In the genomic region with DNA sequence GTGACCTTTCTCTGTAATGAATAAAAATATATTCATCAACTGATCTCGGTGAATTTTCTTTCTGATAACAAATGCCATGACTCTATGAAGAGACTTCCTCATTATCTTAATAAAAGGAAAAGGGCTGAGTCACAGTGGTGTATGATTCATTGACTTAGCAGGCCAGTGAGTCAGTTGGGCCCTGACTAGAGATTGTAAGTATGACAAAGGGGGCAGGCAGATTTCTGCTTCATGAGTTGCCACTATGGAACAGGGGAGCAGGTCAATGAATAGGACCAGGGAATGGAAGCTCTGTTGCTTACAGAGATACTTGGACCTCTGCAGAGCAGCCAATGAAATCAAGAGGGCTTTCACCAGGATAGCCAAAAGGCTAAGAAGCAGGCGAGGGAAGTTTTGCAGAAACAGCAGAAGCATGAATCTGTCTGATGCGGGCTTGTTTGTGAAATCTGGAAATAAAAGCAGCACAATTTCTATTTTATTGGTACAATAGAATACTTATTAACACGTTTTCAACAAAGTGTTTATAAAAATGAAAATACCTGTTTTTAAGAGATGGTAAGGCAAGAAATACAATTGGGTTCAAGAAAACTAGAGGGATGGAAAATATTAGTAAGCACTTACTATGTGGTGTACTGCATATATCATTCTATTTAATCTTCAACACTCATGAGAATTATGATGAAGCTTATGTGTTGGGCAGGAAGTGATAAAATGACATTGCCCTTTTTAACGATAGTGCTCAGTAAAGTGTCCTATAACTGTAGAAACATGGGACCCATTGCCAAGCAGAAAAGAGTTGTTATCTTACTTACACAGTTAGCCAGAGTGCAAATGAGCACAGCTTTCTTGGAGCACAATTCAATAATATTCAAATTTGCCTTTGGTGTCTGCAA, we compare ENCODE assay signal across 1 cellular context.
TF ChIP-seq lines count a peak whose summit lies in the region.

No MANE protein-coding gene starts in this region.

TF ChIP-seq in K562, 482 proteins besides CTCF, POLR2A, EP300 and RAD21 (continued from another document and continues in another):
- TF ChIP-seq, protein P1, sequence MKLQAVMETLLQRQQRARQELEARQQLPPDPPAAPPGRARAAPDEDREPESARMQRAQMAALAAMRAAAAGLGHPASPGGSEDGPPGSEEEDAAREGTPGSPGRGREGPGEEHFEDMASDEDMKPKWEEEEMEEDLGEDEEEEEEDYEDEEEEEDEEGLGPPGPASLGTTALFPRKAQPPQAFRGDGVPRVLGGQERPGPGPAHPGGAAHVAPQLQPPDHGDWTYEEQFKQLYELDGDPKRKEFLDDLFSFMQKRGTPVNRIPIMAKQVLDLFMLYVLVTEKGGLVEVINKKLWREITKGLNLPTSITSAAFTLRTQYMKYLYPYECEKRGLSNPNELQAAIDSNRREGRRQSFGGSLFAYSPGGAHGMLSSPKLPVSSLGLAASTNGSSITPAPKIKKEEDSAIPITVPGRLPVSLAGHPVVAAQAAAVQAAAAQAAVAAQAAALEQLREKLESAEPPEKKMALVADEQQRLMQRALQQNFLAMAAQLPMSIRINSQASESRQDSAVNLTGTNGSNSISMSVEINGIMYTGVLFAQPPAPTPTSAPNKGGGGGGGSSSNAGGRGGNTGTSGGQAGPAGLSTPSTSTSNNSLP (IDR thresholded peaks at IDR 0.05; ENCODE audit: borderline replicate concordance, low read depth, low read length): peak; percentile 99
- TF ChIP-seq GATAD2A (IDR thresholded peaks at IDR 0.05) (no peak), ZNF23 (CRISPR knock-in tag; IDR thresholded peaks at IDR 0.05) (0 out of 2 replicates have a peak, but pooled peaks have one; percentile 2), BCL6 (CRISPR knock-in tag; IDR thresholded peaks at IDR 0.05) (no peak), SMAD3 (CRISPR knock-in tag; conservative IDR thresholded peaks at IDR 0.05) (0 out of 2 replicates have a peak, but pooled peaks have one; percentile 15), HNRNPH1 (optimal IDR thresholded peaks at IDR 0.05; ENCODE audit: low read depth, low read length) (no peak), PTRF (tag; IDR thresholded peaks at IDR 0.05) (no peak), ILF3 (IDR thresholded peaks at IDR 0.05; ENCODE audit: borderline replicate concordance) (0 out of 2 replicates have a peak, but pooled peaks have one; percentile 1), HEY1 (CRISPR knock-in tag; IDR thresholded peaks at IDR 0.05; ENCODE audit: borderline replicate concordance) (no peak), POLR3A (IDR thresholded peaks at IDR 0.05; ENCODE audit: borderline replicate concordance, extremely low read depth, insufficient read depth, insufficient read length) (no peak), STAG1 (CRISPR knock-in tag; IDR thresholded peaks at IDR 0.05; ENCODE audit: borderline replicate concordance) (no peak), TEAD4 (IDR thresholded peaks at IDR 0.05; ENCODE audit: low read length) (peak; percentile 73), TEAD4 (CRISPR knock-in tag; IDR thresholded peaks at IDR 0.05; ENCODE audit: borderline replicate concordance) (no peak), PHF21A (IDR thresholded peaks at IDR 0.05; ENCODE audit: borderline replicate concordance, low read depth) (peak; percentile 77; the same call in 1 of the 2 replicates), FOXP1 (CRISPR knock-in tag; IDR thresholded peaks at IDR 0.05) (no peak), NR2C2 (CRISPR knock-in tag; IDR thresholded peaks at IDR 0.05) (no peak), NR2C2 (tag; IDR thresholded peaks at IDR 0.05) (peak; percentile 39; the same call in 1 of the 2 replicates), KLF10 (CRISPR knock-in tag; IDR thresholded peaks at IDR 0.05) (no peak), ARID2 (IDR thresholded peaks at IDR 0.05) (no peak), NR2F6 (CRISPR knock-in tag; IDR thresholded peaks at IDR 0.05) (no peak), RNF2 (IDR thresholded peaks at IDR 0.05) (peak; percentile 81), NELFE (IDR thresholded peaks at IDR 0.05; ENCODE audit: insufficient read depth, insufficient read length) (no peak), CBX1 (IDR thresholded peaks at IDR 0.05; ENCODE audit: low read depth) (no peak), ZNF124 (CRISPR knock-in tag; IDR thresholded peaks at IDR 0.05) (no peak), ZNF263 (CRISPR knock-in tag; IDR thresholded peaks at IDR 0.05; ENCODE audit: borderline replicate concordance) (no peak), ETV1 (tag; conservative IDR thresholded peaks at IDR 0.05; ENCODE audit: low read depth) (peak; percentile 69), MIER1 (IDR thresholded peaks at IDR 0.05; ENCODE audit: low read depth) (no peak), ZNF444 (CRISPR knock-in tag; IDR thresholded peaks at IDR 0.05) (no peak), SIRT6 (IDR thresholded peaks at IDR 0.05; ENCODE audit: low read depth, low read length) (no peak), CAMTA2 (CRISPR knock-in tag; conservative IDR thresholded peaks at IDR 0.05) (no peak), ZNF3 (CRISPR knock-in tag; IDR thresholded peaks at IDR 0.05) (no peak), SMAD1 (IDR thresholded peaks at IDR 0.05; ENCODE audit: low read depth, low read length, partially characterized antibody) (peak; percentile 55), FOSL1 (tag; conservative IDR thresholded peaks at IDR 0.05) (peak; percentile 100), TCF3 (CRISPR knock-in tag; IDR thresholded peaks at IDR 0.05) (peak; percentile 54), ZNF561 (CRISPR knock-in tag; conservative IDR thresholded peaks at IDR 0.05) (no peak), CSDE1 (IDR thresholded peaks at IDR 0.05) (0 out of 4 replicates have a peak, but pooled peaks of 1 of the 2 experiments have one; percentile 9), MTF1 (CRISPR knock-in tag; IDR thresholded peaks at IDR 0.05; ENCODE audit: borderline replicate concordance) (no peak), ELF2 (CRISPR knock-in tag; IDR thresholded peaks at IDR 0.05) (no peak), SOX6 (IDR thresholded peaks at IDR 0.05) (peak; percentile 86), TEAD2 (tag; IDR thresholded peaks at IDR 0.05) (no peak), HNRNPLL (IDR thresholded peaks at IDR 0.05; ENCODE audit: low read depth, low read length, poor library complexity, severe bottlenecking) (no peak)
- TF ChIP-seq, protein P2, sequence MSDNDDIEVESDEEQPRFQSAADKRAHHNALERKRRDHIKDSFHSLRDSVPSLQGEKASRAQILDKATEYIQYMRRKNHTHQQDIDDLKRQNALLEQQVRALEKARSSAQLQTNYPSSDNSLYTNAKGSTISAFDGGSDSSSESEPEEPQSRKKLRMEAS (CRISPR knock-in tag; IDR thresholded peaks at IDR 0.05): no peak
- TF ChIP-seq, protein P3, sequence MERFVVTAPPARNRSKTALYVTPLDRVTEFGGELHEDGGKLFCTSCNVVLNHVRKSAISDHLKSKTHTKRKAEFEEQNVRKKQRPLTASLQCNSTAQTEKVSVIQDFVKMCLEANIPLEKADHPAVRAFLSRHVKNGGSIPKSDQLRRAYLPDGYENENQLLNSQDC (CRISPR knock-in tag; IDR thresholded peaks at IDR 0.05): no peak
- TF ChIP-seq, protein P4, sequence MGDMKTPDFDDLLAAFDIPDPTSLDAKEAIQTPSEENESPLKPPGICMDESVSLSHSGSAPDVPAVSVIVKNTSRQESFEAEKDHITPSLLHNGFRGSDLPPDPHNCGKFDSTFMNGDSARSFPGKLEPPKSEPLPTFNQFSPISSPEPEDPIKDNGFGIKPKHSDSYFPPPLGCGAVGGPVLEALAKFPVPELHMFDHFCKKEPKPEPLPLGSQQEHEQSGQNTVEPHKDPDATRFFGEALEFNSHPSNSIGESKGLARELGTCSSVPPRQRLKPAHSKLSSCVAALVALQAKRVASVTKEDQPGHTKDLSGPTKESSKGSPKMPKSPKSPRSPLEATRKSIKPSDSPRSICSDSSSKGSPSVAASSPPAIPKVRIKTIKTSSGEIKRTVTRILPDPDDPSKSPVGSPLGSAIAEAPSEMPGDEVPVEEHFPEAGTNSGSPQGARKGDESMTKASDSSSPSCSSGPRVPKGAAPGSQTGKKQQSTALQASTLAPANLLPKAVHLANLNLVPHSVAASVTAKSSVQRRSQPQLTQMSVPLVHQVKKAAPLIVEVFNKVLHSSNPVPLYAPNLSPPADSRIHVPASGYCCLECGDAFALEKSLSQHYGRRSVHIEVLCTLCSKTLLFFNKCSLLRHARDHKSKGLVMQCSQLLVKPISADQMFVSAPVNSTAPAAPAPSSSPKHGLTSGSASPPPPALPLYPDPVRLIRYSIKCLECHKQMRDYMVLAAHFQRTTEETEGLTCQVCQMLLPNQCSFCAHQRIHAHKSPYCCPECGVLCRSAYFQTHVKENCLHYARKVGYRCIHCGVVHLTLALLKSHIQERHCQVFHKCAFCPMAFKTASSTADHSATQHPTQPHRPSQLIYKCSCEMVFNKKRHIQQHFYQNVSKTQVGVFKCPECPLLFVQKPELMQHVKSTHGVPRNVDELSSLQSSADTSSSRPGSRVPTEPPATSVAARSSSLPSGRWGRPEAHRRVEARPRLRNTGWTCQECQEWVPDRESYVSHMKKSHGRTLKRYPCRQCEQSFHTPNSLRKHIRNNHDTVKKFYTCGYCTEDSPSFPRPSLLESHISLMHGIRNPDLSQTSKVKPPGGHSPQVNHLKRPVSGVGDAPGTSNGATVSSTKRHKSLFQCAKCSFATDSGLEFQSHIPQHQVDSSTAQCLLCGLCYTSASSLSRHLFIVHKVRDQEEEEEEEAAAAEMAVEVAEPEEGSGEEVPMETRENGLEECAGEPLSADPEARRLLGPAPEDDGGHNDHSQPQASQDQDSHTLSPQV (IDR thresholded peaks at IDR 0.05): 0 out of 2 replicates have a peak, but pooled peaks have one; percentile 21
- TF ChIP-seq, protein P5, sequence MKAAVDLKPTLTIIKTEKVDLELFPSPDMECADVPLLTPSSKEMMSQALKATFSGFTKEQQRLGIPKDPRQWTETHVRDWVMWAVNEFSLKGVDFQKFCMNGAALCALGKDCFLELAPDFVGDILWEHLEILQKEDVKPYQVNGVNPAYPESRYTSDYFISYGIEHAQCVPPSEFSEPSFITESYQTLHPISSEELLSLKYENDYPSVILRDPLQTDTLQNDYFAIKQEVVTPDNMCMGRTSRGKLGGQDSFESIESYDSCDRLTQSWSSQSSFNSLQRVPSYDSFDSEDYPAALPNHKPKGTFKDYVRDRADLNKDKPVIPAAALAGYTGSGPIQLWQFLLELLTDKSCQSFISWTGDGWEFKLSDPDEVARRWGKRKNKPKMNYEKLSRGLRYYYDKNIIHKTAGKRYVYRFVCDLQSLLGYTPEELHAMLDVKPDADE (conservative IDR thresholded peaks at IDR 0.05; ENCODE audit: control insufficient read depth, low read depth, low read length): no peak
- TF ChIP-seq, protein P6, sequence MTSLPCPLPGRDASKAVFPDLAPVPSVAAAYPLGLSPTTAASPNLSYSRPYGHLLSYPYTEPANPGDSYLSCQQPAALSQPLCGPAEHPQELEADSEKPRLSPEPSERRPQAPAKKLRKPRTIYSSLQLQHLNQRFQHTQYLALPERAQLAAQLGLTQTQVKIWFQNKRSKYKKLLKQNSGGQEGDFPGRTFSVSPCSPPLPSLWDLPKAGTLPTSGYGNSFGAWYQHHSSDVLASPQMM (CRISPR knock-in tag; IDR thresholded peaks at IDR 0.05): no peak
- TF ChIP-seq, protein P7, sequence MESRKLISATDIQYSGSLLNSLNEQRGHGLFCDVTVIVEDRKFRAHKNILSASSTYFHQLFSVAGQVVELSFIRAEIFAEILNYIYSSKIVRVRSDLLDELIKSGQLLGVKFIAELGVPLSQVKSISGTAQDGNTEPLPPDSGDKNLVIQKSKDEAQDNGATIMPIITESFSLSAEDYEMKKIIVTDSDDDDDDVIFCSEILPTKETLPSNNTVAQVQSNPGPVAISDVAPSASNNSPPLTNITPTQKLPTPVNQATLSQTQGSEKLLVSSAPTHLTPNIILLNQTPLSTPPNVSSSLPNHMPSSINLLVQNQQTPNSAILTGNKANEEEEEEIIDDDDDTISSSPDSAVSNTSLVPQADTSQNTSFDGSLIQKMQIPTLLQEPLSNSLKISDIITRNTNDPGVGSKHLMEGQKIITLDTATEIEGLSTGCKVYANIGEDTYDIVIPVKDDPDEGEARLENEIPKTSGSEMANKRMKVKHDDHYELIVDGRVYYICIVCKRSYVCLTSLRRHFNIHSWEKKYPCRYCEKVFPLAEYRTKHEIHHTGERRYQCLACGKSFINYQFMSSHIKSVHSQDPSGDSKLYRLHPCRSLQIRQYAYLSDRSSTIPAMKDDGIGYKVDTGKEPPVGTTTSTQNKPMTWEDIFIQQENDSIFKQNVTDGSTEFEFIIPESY (CRISPR knock-in tag; IDR thresholded peaks at IDR 0.05): no peak
- TF ChIP-seq, protein P8, sequence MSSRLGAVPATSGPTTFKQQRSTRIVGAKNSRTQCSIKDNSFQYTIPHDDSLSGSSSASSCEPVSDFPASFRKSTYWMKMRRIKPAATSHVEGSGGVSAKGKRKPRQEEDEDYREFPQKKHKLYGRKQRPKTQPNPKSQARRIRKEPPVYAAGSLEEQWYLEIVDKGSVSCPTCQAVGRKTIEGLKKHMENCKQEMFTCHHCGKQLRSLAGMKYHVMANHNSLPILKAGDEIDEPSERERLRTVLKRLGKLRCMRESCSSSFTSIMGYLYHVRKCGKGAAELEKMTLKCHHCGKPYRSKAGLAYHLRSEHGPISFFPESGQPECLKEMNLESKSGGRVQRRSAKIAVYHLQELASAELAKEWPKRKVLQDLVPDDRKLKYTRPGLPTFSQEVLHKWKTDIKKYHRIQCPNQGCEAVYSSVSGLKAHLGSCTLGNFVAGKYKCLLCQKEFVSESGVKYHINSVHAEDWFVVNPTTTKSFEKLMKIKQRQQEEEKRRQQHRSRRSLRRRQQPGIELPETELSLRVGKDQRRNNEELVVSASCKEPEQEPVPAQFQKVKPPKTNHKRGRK (tag; IDR thresholded peaks at IDR 0.05): no peak
